32 cellular contexts compared by ENCODE assay signal in the genomic region with DNA sequence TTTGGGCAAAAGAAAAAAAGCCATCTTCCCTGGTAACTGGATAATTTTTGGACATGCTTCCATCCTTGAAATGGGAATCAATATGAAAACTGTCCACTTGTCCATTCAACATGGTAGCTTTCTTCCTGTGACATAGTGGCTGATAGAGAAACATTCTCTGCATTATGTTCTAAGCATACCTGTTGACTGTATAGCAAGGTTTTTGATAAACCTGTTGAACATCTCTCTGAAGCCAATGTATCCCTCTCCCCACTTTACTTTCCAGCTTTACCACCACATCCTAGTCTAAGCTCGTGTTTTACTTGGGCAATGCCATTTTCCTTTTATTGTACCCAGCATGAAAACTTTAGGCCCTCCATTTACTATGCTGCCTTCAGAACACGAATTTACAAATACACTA.
"Had no signal": no experiment of that assay in that cellular context is flagged by ENCODE, and none has a peak within 500 bp of the region (broad histone marks: within the 10 kb centered on the region; RNA-seq: fewer than 3 reads in every experiment).

No MANE protein-coding gene starts in this region.

- H3K4me1 ChIP-seq: adrenal gland, ascending aorta, breast epithelium had no signal

- H3K27me3 ChIP-seq: adrenal gland, ascending aorta, body of pancreas, brain microvascular endothelial cell, cardiac muscle cell had no signal

- DNase-seq: activated effector memory CD4-positive, alpha-beta T cell treated with anti-CD3 and anti-CD28 coated beads, Interleukin-2, amount 50 U/mL, for 16 hours; activated effector memory CD4-positive, alpha-beta T cell treated with Interleukin-2 at 50 U/mL for 16 hours; activated gamma-delta T cell; activated gamma-delta T cell treated with Interleukin-2 at 50 U/mL for 16 hours; activated naive CD4-positive, alpha-beta T cell; activated naive CD4-positive, alpha-beta T cell treated with anti-CD3 and anti-CD28 coated beads for 36 hours; activated naive CD4-positive, alpha-beta T cell treated with anti-CD3 and anti-CD28 coated beads, Interleukin-2, amount 10 ng/mL, durations not matched to agents 7 days and 5 days; activated naive CD4-positive, alpha-beta T cell treated with anti-CD3 and anti-CD28 coated beads, Interleukin-2, amount 50 U/mL, for 16 hours; activated naive CD4-positive, alpha-beta T cell treated with Interleukin-2 at 50 U/mL for 16 hours; activated naive CD8-positive, alpha-beta T cell treated with anti-CD3 and anti-CD28 coated beads for 36 hours; activated naive CD8-positive, alpha-beta T cell treated with anti-CD3 and anti-CD28 coated beads, Interleukin-2, amount 10 ng/mL, durations not matched to agents 7 days and 5 days; activated naive CD8-positive, alpha-beta T cell treated with anti-CD3 and anti-CD28 coated beads, Interleukin-2, amount 50 U/mL, for 24 hours; activated T-cell treated with anti-CD3 and anti-CD28 coated beads, Interleukin-2, amount 50 U/mL, for 1 hour; activated T-cell treated with anti-CD3 and anti-CD28 coated beads, Interleukin-2, amount 50 U/mL, for 24 hours; activated T-cell treated with anti-CD3 and anti-CD28 coated beads, Interleukin-2, amount 50 U/mL, for 4 hours; activated T-cell treated with anti-CD3 and anti-CD28 coated beads, Interleukin-2, amount 50 U/mL, for 48 hours; activated T-cell treated with anti-CD3 and anti-CD28 coated beads, Interleukin-2, amount 50 U/mL, for 72 hours; adrenal gland; amniotic stem cell; amygdala; anterior cingulate cortex; aorta; body of pancreas; brain microvascular endothelial cell; caudate nucleus; central memory CD4-positive, alpha-beta T cell; cerebellar nuclear complex had no signal

- H3K36me3 ChIP-seq: adrenal gland, ascending aorta, brain microvascular endothelial cell, breast epithelium, cardiac muscle cell had no signal

- H3K4me3 ChIP-seq: adrenal gland, ascending aorta, body of pancreas, breast epithelium, cardiac muscle cell had no signal

- H3K27ac ChIP-seq: adrenal gland, ascending aorta, body of pancreas, brain microvascular endothelial cell, breast epithelium, cardiac muscle cell had no signal

- H3K9me3 ChIP-seq: adrenal gland, ascending aorta, body of pancreas, breast epithelium had no signal

- ATAC-seq: activated naive CD4-positive, alpha-beta T cell treated with anti-CD3 and anti-CD28 coated beads, Interleukin-2, amount 50 U/mL, for 72 hours; activated naive CD8-positive, alpha-beta T cell treated with anti-CD3 and anti-CD28 coated beads, Interleukin-2, amount 50 U/mL, for 24 hours; activated T-cell treated with anti-CD3 and anti-CD28 coated beads, Interleukin-2, amount 50 U/mL, for 4 hours; activated T-cell treated with anti-CD3 and anti-CD28 coated beads, Interleukin-2, amount 50 U/mL, for 72 hours; activated T-helper 17 cell treated with anti-CD3 and anti-CD28 coated beads, Interleukin-2, amount 50 U/mL, for 72 hours; body of pancreas had no signal
